In the genomic region with DNA sequence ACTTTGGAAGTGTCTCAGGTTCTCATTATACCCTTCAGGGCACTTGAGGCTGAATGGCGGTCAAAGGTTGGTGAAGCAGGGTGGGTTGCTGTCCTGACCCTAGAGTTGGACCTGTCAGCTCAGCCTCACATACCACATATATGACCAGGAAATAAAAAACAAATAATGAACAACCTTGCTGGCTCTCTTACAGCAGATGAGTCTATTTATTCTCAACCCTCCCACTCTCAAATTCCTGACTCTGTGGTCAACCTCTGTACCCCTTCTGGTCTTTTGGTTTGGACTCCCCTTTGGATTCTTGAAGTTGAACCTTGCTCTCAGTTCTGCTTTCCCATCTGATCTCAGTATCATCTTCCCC, we compare ENCODE assay signal across 1 cellular context.
TF ChIP-seq lines count a peak whose summit lies in the region.

No MANE protein-coding gene starts in this region.

TF ChIP-seq in HCT116, 20 proteins besides CTCF, POLR2A, EP300 and RAD21:
- TF ChIP-seq FOSL1 (IDR thresholded peaks at IDR 0.05; ENCODE audit: low read depth) (no peak), SRF (IDR thresholded peaks at IDR 0.05; ENCODE audit: low read depth) (no peak), EZH2 (IDR thresholded peaks at IDR 0.05) (no peak), JUND (IDR thresholded peaks at IDR 0.05) (no peak), ZNF274 (IDR thresholded peaks at IDR 0.05; ENCODE audit: low read depth, low read length) (no peak), YY1 (IDR thresholded peaks at IDR 0.05; ENCODE audit: extremely low read depth, insufficient replicate concordance, low read depth, low read length) (no peak), TCF7L2 (IDR thresholded peaks at IDR 0.05; ENCODE audit: borderline replicate concordance, extremely low read depth, insufficient read depth, insufficient read length) (no peak), CBX3 (IDR thresholded peaks at IDR 0.05; ENCODE audit: low read depth) (no peak), EGR1 (IDR thresholded peaks at IDR 0.05; ENCODE audit: low read depth) (no peak), SP1 (IDR thresholded peaks at IDR 0.05; ENCODE audit: low read depth) (no peak), ELF1 (IDR thresholded peaks at IDR 0.05; ENCODE audit: borderline replicate concordance, low read depth) (no peak), CEBPB (IDR thresholded peaks at IDR 0.05; ENCODE audit: low read depth) (no peak), POLR2AphosphoS5 (IDR thresholded peaks at IDR 0.05; ENCODE audit: low read depth, low read length) (no peak), ZFX (IDR thresholded peaks at IDR 0.05) (no peak)
- TF ChIP-seq, protein P1, sequence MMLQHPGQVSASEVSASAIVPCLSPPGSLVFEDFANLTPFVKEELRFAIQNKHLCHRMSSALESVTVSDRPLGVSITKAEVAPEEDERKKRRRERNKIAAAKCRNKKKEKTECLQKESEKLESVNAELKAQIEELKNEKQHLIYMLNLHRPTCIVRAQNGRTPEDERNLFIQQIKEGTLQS (IDR thresholded peaks at IDR 0.05), result no peak
- TF ChIP-seq, protein P2, sequence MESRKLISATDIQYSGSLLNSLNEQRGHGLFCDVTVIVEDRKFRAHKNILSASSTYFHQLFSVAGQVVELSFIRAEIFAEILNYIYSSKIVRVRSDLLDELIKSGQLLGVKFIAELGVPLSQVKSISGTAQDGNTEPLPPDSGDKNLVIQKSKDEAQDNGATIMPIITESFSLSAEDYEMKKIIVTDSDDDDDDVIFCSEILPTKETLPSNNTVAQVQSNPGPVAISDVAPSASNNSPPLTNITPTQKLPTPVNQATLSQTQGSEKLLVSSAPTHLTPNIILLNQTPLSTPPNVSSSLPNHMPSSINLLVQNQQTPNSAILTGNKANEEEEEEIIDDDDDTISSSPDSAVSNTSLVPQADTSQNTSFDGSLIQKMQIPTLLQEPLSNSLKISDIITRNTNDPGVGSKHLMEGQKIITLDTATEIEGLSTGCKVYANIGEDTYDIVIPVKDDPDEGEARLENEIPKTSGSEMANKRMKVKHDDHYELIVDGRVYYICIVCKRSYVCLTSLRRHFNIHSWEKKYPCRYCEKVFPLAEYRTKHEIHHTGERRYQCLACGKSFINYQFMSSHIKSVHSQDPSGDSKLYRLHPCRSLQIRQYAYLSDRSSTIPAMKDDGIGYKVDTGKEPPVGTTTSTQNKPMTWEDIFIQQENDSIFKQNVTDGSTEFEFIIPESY (IDR thresholded peaks at IDR 0.05; ENCODE audit: extremely low read depth, insufficient replicate concordance, low read length), result no peak
- TF ChIP-seq, protein P3, sequence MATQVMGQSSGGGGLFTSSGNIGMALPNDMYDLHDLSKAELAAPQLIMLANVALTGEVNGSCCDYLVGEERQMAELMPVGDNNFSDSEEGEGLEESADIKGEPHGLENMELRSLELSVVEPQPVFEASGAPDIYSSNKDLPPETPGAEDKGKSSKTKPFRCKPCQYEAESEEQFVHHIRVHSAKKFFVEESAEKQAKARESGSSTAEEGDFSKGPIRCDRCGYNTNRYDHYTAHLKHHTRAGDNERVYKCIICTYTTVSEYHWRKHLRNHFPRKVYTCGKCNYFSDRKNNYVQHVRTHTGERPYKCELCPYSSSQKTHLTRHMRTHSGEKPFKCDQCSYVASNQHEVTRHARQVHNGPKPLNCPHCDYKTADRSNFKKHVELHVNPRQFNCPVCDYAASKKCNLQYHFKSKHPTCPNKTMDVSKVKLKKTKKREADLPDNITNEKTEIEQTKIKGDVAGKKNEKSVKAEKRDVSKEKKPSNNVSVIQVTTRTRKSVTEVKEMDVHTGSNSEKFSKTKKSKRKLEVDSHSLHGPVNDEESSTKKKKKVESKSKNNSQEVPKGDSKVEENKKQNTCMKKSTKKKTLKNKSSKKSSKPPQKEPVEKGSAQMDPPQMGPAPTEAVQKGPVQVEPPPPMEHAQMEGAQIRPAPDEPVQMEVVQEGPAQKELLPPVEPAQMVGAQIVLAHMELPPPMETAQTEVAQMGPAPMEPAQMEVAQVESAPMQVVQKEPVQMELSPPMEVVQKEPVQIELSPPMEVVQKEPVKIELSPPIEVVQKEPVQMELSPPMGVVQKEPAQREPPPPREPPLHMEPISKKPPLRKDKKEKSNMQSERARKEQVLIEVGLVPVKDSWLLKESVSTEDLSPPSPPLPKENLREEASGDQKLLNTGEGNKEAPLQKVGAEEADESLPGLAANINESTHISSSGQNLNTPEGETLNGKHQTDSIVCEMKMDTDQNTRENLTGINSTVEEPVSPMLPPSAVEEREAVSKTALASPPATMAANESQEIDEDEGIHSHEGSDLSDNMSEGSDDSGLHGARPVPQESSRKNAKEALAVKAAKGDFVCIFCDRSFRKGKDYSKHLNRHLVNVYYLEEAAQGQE (IDR thresholded peaks at IDR 0.05; ENCODE audit: low read depth), result no peak
- TF ChIP-seq, protein P4, sequence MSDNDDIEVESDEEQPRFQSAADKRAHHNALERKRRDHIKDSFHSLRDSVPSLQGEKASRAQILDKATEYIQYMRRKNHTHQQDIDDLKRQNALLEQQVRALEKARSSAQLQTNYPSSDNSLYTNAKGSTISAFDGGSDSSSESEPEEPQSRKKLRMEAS (IDR thresholded peaks at IDR 0.05), result no peak
TF ChIP-seq in HCT116: peak in this region for 0.
